ENCODE assay signal across 1 cellular context in genomic region chr10:73414230-73414981, GRCh38.
TF ChIP-seq lines count a peak whose summit lies in the region.

No MANE protein-coding gene starts in this region.

TF ChIP-seq in GM12878, 131 proteins besides CTCF, POLR2A, EP300 and RAD21 (continued from another document):
- TF ChIP-seq REST (IDR thresholded peaks at IDR 0.05; ENCODE audit: low read depth, low read length) (no peak), IKZF2 (IDR thresholded peaks at IDR 0.05) (no peak), GABPA (IDR thresholded peaks at IDR 0.05; ENCODE audit: low read depth) (no peak), PAX5 (IDR thresholded peaks at IDR 0.05; ENCODE audit: borderline replicate concordance, low read depth, low read length) (no peak), SREBF2 (IDR thresholded peaks at IDR 0.05; ENCODE audit: low read length) (no peak), ZNF274 (IDR thresholded peaks at IDR 0.05; ENCODE audit: insufficient read depth, insufficient read length) (no peak), CEBPB (IDR thresholded peaks at IDR 0.05; ENCODE audit: borderline replicate concordance in 1 of 2, low read depth in 2 of 2, low read length in 2 of 2) (no peak), MTA2 (IDR thresholded peaks at IDR 0.05; ENCODE audit: low read depth) (no peak), MEF2B (IDR thresholded peaks at IDR 0.05; ENCODE audit: partially characterized antibody, poor library complexity, severe bottlenecking) (no peak), ZBTB40 (IDR thresholded peaks at IDR 0.05; ENCODE audit: borderline replicate concordance) (no peak), CBX5 (IDR thresholded peaks at IDR 0.05; ENCODE audit: low read depth) (no peak), NFIC (IDR thresholded peaks at IDR 0.05; ENCODE audit: low read depth, low read length) (no peak)
TF ChIP-seq in GM12878: peak in this region for 0.
